In genomic region chr22:21937821-21938070, GRCh38 we compare ENCODE assay signal across 8 cellular contexts. TPM values are rescaled to one million over a fixed set of nuclear protein-coding genes. Genes with fewer than 3 reads are reported as not detected.
DNase-seq lines count a peak whose midpoint lies in the region; ATAC-seq, FAIRE-seq and TF ChIP-seq lines count a peak whose summit lies in the region.

No MANE protein-coding gene starts in this region.

- TF ChIP-seq CTCF in brain (conservative IDR thresholded peaks at IDR 0.05), result no peak
- no peak for TF ChIP-seq CTCF in lower lobe of right lung (IDR thresholded peaks at IDR 0.05)
- no peak for TF ChIP-seq CTCF in transverse colon (IDR thresholded peaks at IDR 0.05)

- no peak for DNase-seq in activated CD4-positive, alpha-beta T cell treated with anti-CD3 and anti-CD28 coated beads, Interleukin-2, amount 10 ng/mL, durations not matched to agents 24 days and 14 days
- no peak for DNase-seq in activated CD4-positive, alpha-beta T cell treated with anti-CD3 and anti-CD28 coated beads for 1 hour
- no peak for DNase-seq in lower lobe of right lung
- no peak for DNase-seq in transverse colon
- DNase-seq in H54 (ENCODE audit: insufficient read length, low spot score), result no peak
- DNase-seq in NCI-H1048 (lab: John Stamatoyannopoulos, UW), result no peak
- no peak for DNase-seq in activated effector memory CD4-positive, alpha-beta T cell treated with anti-CD3 and anti-CD28 coated beads, Interleukin-2, amount 50 U/mL, for 16 hours

- ATAC-seq in lower lobe of right lung, result peak; percentile 60 to 66

- peaks cover 74% of the 10 kb centered on the region for H3K4me1 ChIP-seq in lower lobe of right lung
- H3K4me1 ChIP-seq in transverse colon, result peaks cover 24 to 53% (median 30%) of the 10 kb centered on the region in 4 donors

- no peaks in the 10 kb centered on the region for H3K9me3 ChIP-seq in lower lobe of right lung
- H3K9me3 ChIP-seq in transverse colon, result no peaks in the 10 kb centered on the region

- peaks cover 28% of the 10 kb centered on the region for H3K36me3 ChIP-seq in lower lobe of right lung
- H3K36me3 ChIP-seq in transverse colon, result peaks cover 0 to 7% (median under 1%) of the 10 kb centered on the region in 4 donors

- H3K27me3 ChIP-seq in lower lobe of right lung (ENCODE audit: low read depth), result no peaks in the 10 kb centered on the region
- H3K27me3 ChIP-seq in transverse colon, result no peaks in the 10 kb centered on the region

- no peak for FAIRE-seq in H54 (lab: Jason Lieb, UNC)

- H3K27ac Mint-ChIP-seq in activated CD4-positive, alpha-beta T cell treated with anti-CD3 and anti-CD28 coated beads, Interleukin-2, amount 10 ng/mL, durations not matched to agents 24 days and 14 days, result peak overlapping the region; percentile 81
- peak overlapping the region; percentile 97 to 99 (median 98) for H3K27ac Mint-ChIP-seq in brain

- peaks cover 43% of the 10 kb centered on the region for H3K4me1 Mint-ChIP-seq in activated CD4-positive, alpha-beta T cell treated with anti-CD3 and anti-CD28 coated beads, Interleukin-2, amount 10 ng/mL, durations not matched to agents 24 days and 14 days
- peaks cover 51% of the 10 kb centered on the region for H3K4me1 Mint-ChIP-seq in brain

- in situ Hi-C loops in transverse colon (cut with MboI; ENCODE audit: low pct_ligation_motif_present in 1 of 4, low pct_unique_long_range_greater_than_20kb in 1 of 4, low sequenced_read_pairs in 3 of 4), result loop anchor here in 3 of 4 donors (5.0 to 25.0 kb wide), 2 partner anchors 225 kb away; no protein-coding TSS in a partner anchor

- peak overlapping the region; percentile 82 for H3K4me3 Mint-ChIP-seq in activated CD4-positive, alpha-beta T cell treated with anti-CD3 and anti-CD28 coated beads, Interleukin-2, amount 10 ng/mL, durations not matched to agents 24 days and 14 days
- peak overlapping the region; percentile 86 to 90 (median 87) for H3K4me3 Mint-ChIP-seq in brain

- no peaks in the 10 kb centered on the region for H3K27me3 Mint-ChIP-seq in activated CD4-positive, alpha-beta T cell treated with anti-CD3 and anti-CD28 coated beads, Interleukin-2, amount 10 ng/mL, durations not matched to agents 24 days and 14 days
- peaks cover 3% of the 10 kb centered on the region for H3K27me3 Mint-ChIP-seq in brain

- intact Hi-C loops in activated CD4-positive, alpha-beta T cell treated with anti-CD3 and anti-CD28 coated beads, Interleukin-2, amount 10 ng/mL, durations not matched to agents 24 days and 14 days (cut with micrococcal nuclease), result loop anchor here (1.0 kb wide), 2 partner anchors 15 to 224 kb away; partner anchors contain the start of gene PPM1F
- intact Hi-C loops in lower lobe of right lung (cut with DNase I), result loop anchor here (10.0 kb wide), 1 partner anchor 223 kb away; no protein-coding TSS in a partner anchor
- intact Hi-C loops in transverse colon (cut with DNase I; ENCODE audit: low total_unique reads), result no loop called here

- peak overlapping the region; percentile 94 for H3K27ac ChIP-seq in lower lobe of right lung
- H3K27ac ChIP-seq in transverse colon, result peak overlapping the region; percentile 91 to 97 (median 94)

- no peaks in the 10 kb centered on the region for H3K9me3 Mint-ChIP-seq in activated CD4-positive, alpha-beta T cell treated with anti-CD3 and anti-CD28 coated beads, Interleukin-2, amount 10 ng/mL, durations not matched to agents 24 days and 14 days
- H3K9me3 Mint-ChIP-seq in brain, result no peaks in the 10 kb centered on the region

- H3K4me3 ChIP-seq in lower lobe of right lung (peak overlapping the region; percentile 61), transverse colon (peak overlapping the region in 3 of 4 donors; percentile 47 to 69 (median 55))

- no peak for TF ChIP-seq POLR2A in transverse colon (IDR thresholded peaks at IDR 0.05)
- no peak for TF ChIP-seq POLR2A in H54 (IDR thresholded peaks at IDR 0.05; ENCODE audit: low read depth, low read length)

- H3K36me3 Mint-ChIP-seq in activated CD4-positive, alpha-beta T cell treated with anti-CD3 and anti-CD28 coated beads, Interleukin-2, amount 10 ng/mL, durations not matched to agents 24 days and 14 days (ENCODE audit: low read depth), result peaks cover 6% of the 10 kb centered on the region
- peaks cover 37% of the 10 kb centered on the region for H3K36me3 Mint-ChIP-seq in brain

- WGBS in transverse colon (ENCODE audit: low coverage in 1 of 2), 2 donors, result 0 to 47% methylated on average over 4 to 7 of the region's 8 CpGs

- no peak for TF ChIP-seq EP300 in transverse colon (IDR thresholded peaks at IDR 0.05; ENCODE audit: low read depth)

RNA-seq across cellular contexts. Expression of gene PPM1F, which starts 14.9 kb away (rescaled TPM):
- 31.0 and 40.1 TPM in 2 replicates for total RNA-seq in activated CD4-positive, alpha-beta T cell treated with anti-CD3 and anti-CD28 coated beads, Interleukin-2, amount 10 ng/mL, durations not matched to agents 24 days and 14 days
- polyA plus RNA-seq in brain (ENCODE audit: insufficient read depth, low read depth, low replicate concordance), result 9.3 TPM
- total RNA-seq in lower lobe of right lung (51.0 TPM), transverse colon (10 to 100 TPM; 11.2 to 18.7 (median 14.9) TPM)

RNA-seq across cellular contexts. Expression of gene TOP3B, which starts 44.8 kb away (rescaled TPM):
- 48.0 and 48.6 TPM in 2 replicates for total RNA-seq in activated CD4-positive, alpha-beta T cell treated with anti-CD3 and anti-CD28 coated beads, Interleukin-2, amount 10 ng/mL, durations not matched to agents 24 days and 14 days
- 9.0 TPM for polyA plus RNA-seq in brain (ENCODE audit: insufficient read depth, low read depth, low replicate concordance)
- total RNA-seq in lower lobe of right lung (32.1 TPM), transverse colon (10 to 100 TPM; 44.9 to 94.6 (median 65.4) TPM)
